Comparison of ENCODE assay signal across 8 cellular contexts in the genomic region with DNA sequence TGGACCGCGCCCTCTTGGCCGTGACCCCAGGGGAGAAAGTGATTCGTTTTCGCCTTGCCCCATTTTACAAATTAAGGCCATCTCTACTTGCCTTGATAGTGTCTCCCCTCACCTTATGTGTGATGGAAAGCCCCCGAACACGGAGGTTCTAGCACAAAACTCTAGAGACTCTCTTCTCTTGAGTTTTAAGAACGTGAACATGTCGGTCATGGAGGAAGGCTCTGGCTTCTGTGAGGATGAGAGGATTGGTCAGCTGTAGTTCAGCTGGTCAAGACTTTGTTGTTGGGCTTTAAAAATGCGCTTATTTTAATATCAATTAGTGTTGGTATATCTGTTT. TPM values are rescaled to one million over a fixed set of nuclear protein-coding genes. Genes with fewer than 3 reads are reported as not detected.
DNase-seq lines count a peak whose midpoint lies in the region; ATAC-seq and TF ChIP-seq lines count a peak whose summit lies in the region.

No MANE protein-coding gene starts in this region.

- ATAC-seq in T-cell (replicated peaks in 1 of 4) (peak in 2 of 4 experiments; percentile 12 to 30), GM19463 (IDR thresholded peaks at IDR 0.05; ENCODE audit: unreplicated experiment) (no peak)

- peaks cover 35 to 40% (median 35%) of the 10 kb centered on the region in 3 donors for H3K4me1 Mint-ChIP-seq in T-cell

- TF ChIP-seq CTCF in GM12864 (IDR thresholded peaks at IDR 0.05; ENCODE audit: low read depth, low read length, missing control alignments) (no peak), HFF-Myc (IDR thresholded peaks at IDR 0.05; ENCODE audit: low read depth, low read length, missing control alignments) (no peak), foreskin fibroblast (IDR thresholded peaks at IDR 0.05; ENCODE audit: low read depth, low read length) (no peak)

- H3K4me3 Mint-ChIP-seq in T-cell: peak overlapping the region; percentile 93 to 97 (median 96)

- no peaks in the 10 kb centered on the region for H3K27me3 Mint-ChIP-seq in T-cell

- H3K27ac ChIP-seq in rectal smooth muscle tissue (ENCODE audit: low read depth, low read length): peak overlapping the region; percentile 79

- H3K36me3 ChIP-seq in rectal smooth muscle tissue (ENCODE audit: control insufficient read depth, insufficient read depth, low read length): no peaks in the 10 kb centered on the region

- POLR2A ChIA-PET in T-cell (lab: Charles Lee): no interaction called here

- CTCF ChIA-PET in T-cell (lab: Charles Lee): interaction anchor here (1.0 to 5.5 kb wide), 2 partner anchors 11 to 14 kb away, joined by 5 to 42 read pairs; no protein-coding TSS in a partner anchor

- H3K4me3 ChIP-seq in GM12864 (ENCODE audit: low read depth, low read length) (peak overlapping the region; percentile 91), HFF-Myc (replicated peaks; ENCODE audit: low read depth, low read length) (peak overlapping the region; percentile 90), foreskin fibroblast (ENCODE audit: low read depth in 1 of 2, low read length in 2 of 2) (peak overlapping the region; percentile 81 to 92), rectal smooth muscle tissue (ENCODE audit: low read length) (peak overlapping the region; percentile 75)

- peaks cover 20% of the 10 kb centered on the region for H3K36me3 Mint-ChIP-seq in T-cell

- H3K9ac ChIP-seq in rectal smooth muscle tissue (ENCODE audit: low read length): peak overlapping the region; percentile 10

- peak overlapping the region; percentile 87 to 95 for H3K27ac Mint-ChIP-seq in T-cell

- peaks cover 7% of the 10 kb centered on the region for H3K4me1 ChIP-seq in rectal smooth muscle tissue (ENCODE audit: control insufficient read depth, insufficient read depth, low read length)

- no peaks in the 10 kb centered on the region for H3K9me3 Mint-ChIP-seq in T-cell

- DNase-seq in GM12864 (ENCODE audit: low read depth): no peak
- no peak for DNase-seq in HFF-Myc (ENCODE audit: extremely low read depth, low read depth)
- DNase-seq in T-cell: peak in 11 of 34 experiments; percentile 0 to 13 (median 1)
- no peak for DNase-seq in foreskin fibroblast
- no peak for DNase-seq in activated CD8-positive, alpha-beta memory T cell treated with anti-CD3 and anti-CD28 coated beads, Interleukin-2, amount 50 U/mL, for 4 hours
- DNase-seq in NCI-H774 (lab: John Stamatoyannopoulos, UW): no peak

- H3K27me3 ChIP-seq in rectal smooth muscle tissue (ENCODE audit: control insufficient read depth, insufficient read depth, low read length): no peaks in the 10 kb centered on the region

RNA-seq across cellular contexts. Expression of a gene that starts 0.8 kb away (rescaled TPM):
- total RNA-seq in T-cell: 10 to 100 TPM; 25.6 to 43.7 (median 42.4) TPM
